Comparison of ENCODE assay signal across 10 cellular contexts in genomic region chr2:237097911-237098702, GRCh38. TPM values are rescaled to one million over a fixed set of nuclear protein-coding genes. Genes with fewer than 3 reads are reported as not detected.
DNase-seq lines count a peak whose midpoint lies in the region; ATAC-seq, FAIRE-seq and TF ChIP-seq lines count a peak whose summit lies in the region.
"Had no signal": no experiment of that assay in that cellular context is flagged by ENCODE, and none has a peak within 500 bp of the region (broad histone marks: within the 10 kb centered on the region; RNA-seq: fewer than 3 reads in every experiment).

No MANE protein-coding gene starts in this region.

- no peaks in the 10 kb centered on the region for H3K27me3 ChIP-seq in BJ (ENCODE audit: control insufficient read depth, insufficient read depth, low read length)
- no peaks in the 10 kb centered on the region for H3K27me3 ChIP-seq in sigmoid colon

- peak in 1 of 4 donors; percentile 74 for TF ChIP-seq EP300 in sigmoid colon (IDR thresholded peaks at IDR 0.05)

- H3K4me1 ChIP-seq in sigmoid colon = peaks cover 0 to 32% (median 12%) of the 10 kb centered on the region in 4 donors

- TF ChIP-seq CTCF in BJ (IDR thresholded peaks at IDR 0.05; ENCODE audit: insufficient read depth, low read depth, low read length) = no peak
- no peak for TF ChIP-seq CTCF in omental fat pad (IDR thresholded peaks at IDR 0.05)
- no peak for TF ChIP-seq CTCF in sigmoid colon (IDR thresholded peaks at IDR 0.05)

- H3K4me3 ChIP-seq in BJ (ENCODE audit: low read depth, low read length) (no peak overlapping the region), sigmoid colon (no peak overlapping the region)

- CTCF ChIA-PET in BJ (lab: Yijun Ruan, JAX) = interaction anchor here (1.4 to 3.9 kb wide), 3 partner anchors 19 to 475 kb away, joined by 4 to 16 read pairs (median 15); no protein-coding TSS in a partner anchor

- POLR2A ChIA-PET in BJ (lab: Charles Lee) = no interaction called here

- no peaks in the 10 kb centered on the region for H3K9me3 ChIP-seq in sigmoid colon

- no peak for FAIRE-seq in GM12891 (lab: Jason Lieb, UNC)

- 91 to 96% methylated on average over 4 of the region's 4 CpGs for WGBS in sigmoid colon, 2 donors

- intact Hi-C loops in sigmoid colon (cut with DNase I) = no loop called here

- ATAC-seq in omental fat pad (ENCODE audit: low FRiP score) (peak; percentile 57), GM21447 (IDR thresholded peaks at IDR 0.05; ENCODE audit: unreplicated experiment) (no peak), HG02798 (IDR thresholded peaks at IDR 0.05; ENCODE audit: poor library complexity, unreplicated experiment) (no peak)
- ATAC-seq: naive thymus-derived CD4-positive, alpha-beta T cell had no signal

- DNase-seq in BJ (ENCODE audit: low read depth) (peak; percentile 81), LHCN-M2 (ENCODE audit: low read depth) (peak; percentile 99), dedifferentiated amniotic fluid mesenchymal stem cell (ENCODE audit: extremely low spot score) (peak; percentile 76), omental fat pad (ENCODE audit: low spot score) (no peak), sigmoid colon (no peak), GM12891 (ENCODE audit: insufficient read length, low spot score) (no peak)
- DNase-seq: naive thymus-derived CD4-positive, alpha-beta T cell; NCI-H524 had no signal

- H3K27ac ChIP-seq in sigmoid colon = no peak overlapping the region

- peaks cover 2% of the 10 kb centered on the region; the same call in 1 of the 2 replicates for H3K36me3 ChIP-seq in BJ (ENCODE audit: control insufficient read depth, insufficient read depth, low read length)
- peaks cover 9 to 88% (median 31%) of the 10 kb centered on the region in 4 donors for H3K36me3 ChIP-seq in sigmoid colon

- TF ChIP-seq POLR2A in sigmoid colon (IDR thresholded peaks at IDR 0.05) (no peak), GM12891 (IDR thresholded peaks at IDR 0.05; ENCODE audit: low read depth, low read length) (no peak)

TF ChIP-seq in GM12891, 5 proteins besides CTCF, POLR2A, EP300 and RAD21:
- TF ChIP-seq POU2F2 (IDR thresholded peaks at IDR 0.05; ENCODE audit: low read depth, low read length) = no peak

RNA-seq across cellular contexts. Expression of gene COPS8, which starts 12.4 kb away (rescaled TPM):
- 55.8 and 98.0 TPM in 2 replicates for polyA plus RNA-seq in BJ (2011; rRNA removed)
- polyA minus RNA-seq in BJ (2011; rRNA and poly(A)+ RNA removed) = 11.6 and 16.5 TPM in 2 replicates
- 422 and 544 TPM in 2 replicates for total RNA-seq in LHCN-M2 (2014; rRNA removed)
- 79.2 TPM for polyA plus RNA-seq in LHCN-M2 (2012)
- 100 to 1,000 TPM in 1 of 4 donors, 10 to 100 TPM in 3; 76.4 to 105 (median 90.5) TPM for total RNA-seq in omental fat pad
- 10 to 100 TPM; 59.1 to 95.6 (median 82.7) TPM for total RNA-seq in sigmoid colon
- 10 to 100 TPM; 24.7 to 34.8 (median 28.9) TPM for polyA plus RNA-seq in sigmoid colon
- polyA plus RNA-seq in GM12891 (2012; ENCODE audit: low read depth, missing spikeins) = 37.0 TPM

Comparison
In these comparisons a context has a peak if more than half of its experiments do, and no peak if none do; other contexts are left out.
1. DNase-seq: peak in BJ (single experiment), LHCN-M2 (single experiment) and dedifferentiated amniotic fluid mesenchymal stem cell (single experiment); none in omental fat pad (single experiment), sigmoid colon (single experiment) and GM12891 (single experiment).